8 cellular contexts compared by ENCODE assay signal in genomic region chr16:27204232-27204915, GRCh38. TPM values are rescaled to one million over a fixed set of nuclear protein-coding genes. Genes with fewer than 3 reads are reported as not detected.
A peak's percentile ranks its signal among the peaks of the same experiment; 100 is the strongest.
DNase-seq lines count a peak whose midpoint lies in the region; ATAC-seq and TF ChIP-seq lines count a peak whose summit lies in the region.

No MANE protein-coding gene starts in this region.

- peaks cover 54% of the 10 kb centered on the region for H3K4me1 ChIP-seq in DOHH2 (ENCODE audit: control insufficient read depth, low read length)
- H3K4me1 ChIP-seq in breast epithelium = peaks cover 0 to 7% of the 10 kb centered on the region in 2 donors
- no peaks in the 10 kb centered on the region for H3K4me1 ChIP-seq in uterus

- no peak for DNase-seq in NB4 (ENCODE audit: low read depth)
- no peak for DNase-seq in breast epithelium (ENCODE audit: low spot score in 2 of 2)
- DNase-seq in memory B cell (ENCODE audit: low spot score in 2 of 2) = no peak
- no peak for DNase-seq in uterus
- DNase-seq in stimulated activated naive CD4-positive, alpha-beta T cell (lab: John Stamatoyannopoulos, UW) = no peak

- TF ChIP-seq POLR2A in NB4 (IDR thresholded peaks at IDR 0.05; ENCODE audit: extremely low read depth, insufficient read length) (no peak), breast epithelium (IDR thresholded peaks at IDR 0.05) (no peak), uterus (IDR thresholded peaks at IDR 0.05) (no peak)

- H3K4me2 ChIP-seq in DOHH2 (ENCODE audit: low read length) = peak overlapping the region; percentile 77

- H3K9me3 Mint-ChIP-seq in memory B cell = no peaks in the 10 kb centered on the region

- peak overlapping the region; percentile 98 for H3K4me3 ChIP-seq in DOHH2 (ENCODE audit: low read length)
- peak overlapping the region; percentile 83 for H3K4me3 ChIP-seq in NB4 (ENCODE audit: low read depth, low read length)
- peak overlapping the region; percentile 67 to 85 (median 73) for H3K4me3 ChIP-seq in breast epithelium
- peak overlapping the region; percentile 66 to 78 for H3K4me3 ChIP-seq in uterus

- peak overlapping the region; percentile 97 for H3K27ac Mint-ChIP-seq in memory B cell

- peaks cover 1% of the 10 kb centered on the region for H3K36me3 Mint-ChIP-seq in memory B cell

- H3K36me3 ChIP-seq in DOHH2 (ENCODE audit: control insufficient read depth, low read length) (peaks cover 3% of the 10 kb centered on the region; the same call in 1 of the 2 replicates), breast epithelium (no peaks in the 10 kb centered on the region), uterus (no peaks in the 10 kb centered on the region)

- H3K4me1 Mint-ChIP-seq in memory B cell = peaks cover 20% of the 10 kb centered on the region

- H3K79me2 ChIP-seq in DOHH2 (ENCODE audit: control insufficient read depth, low read length) = peaks cover 12% of the 10 kb centered on the region

- H3K27ac ChIP-seq in DOHH2 (ENCODE audit: low read depth, low read length) (peak overlapping the region; percentile 87), breast epithelium (peak overlapping the region; percentile 95 to 99), uterus (peak overlapping the region; percentile 94 to 99)

- H3K27me3 Mint-ChIP-seq in memory B cell = no peaks in the 10 kb centered on the region

- H3K27me3 ChIP-seq in DOHH2 (ENCODE audit: control insufficient read depth, low read length) (no peaks in the 10 kb centered on the region), breast epithelium (no peaks in the 10 kb centered on the region), uterus (no peaks in the 10 kb centered on the region)

- H3K4me3 Mint-ChIP-seq in memory B cell = peak overlapping the region; percentile 93

- no peaks in the 10 kb centered on the region for H3K9me2 ChIP-seq in DOHH2 (replicated peaks; ENCODE audit: control insufficient read depth, low read length)

- 0 out of 2 replicates have a peak, but pooled peaks cover 2% of the 10 kb centered on the region for H3F3A ChIP-seq in DOHH2 (ENCODE audit: control insufficient read depth, insufficient read depth)

- intact Hi-C loops in breast epithelium (cut with DNase I; ENCODE audit: low total_unique reads) (no loop called here), uterus (cut with DNase I; ENCODE audit: low total_unique reads) (no loop called here)

- H3K9me3 ChIP-seq in DOHH2 (ENCODE audit: control insufficient read depth, insufficient read depth, low read length) = no peaks in the 10 kb centered on the region
- no peaks in the 10 kb centered on the region for H3K9me3 ChIP-seq in breast epithelium
- no peaks in the 10 kb centered on the region for H3K9me3 ChIP-seq in uterus

- ATAC-seq in memory B cell (ENCODE audit: low read depth) (no peak), HG02852 (IDR thresholded peaks at IDR 0.05; ENCODE audit: unreplicated experiment) (no peak), HG02759 (IDR thresholded peaks at IDR 0.05; ENCODE audit: unreplicated experiment) (no peak)

- no peak for TF ChIP-seq CTCF in DOHH2 (IDR thresholded peaks at IDR 0.05; ENCODE audit: low read depth, low read length, poor library complexity, severe bottlenecking)
- no peak for TF ChIP-seq CTCF in NB4 (IDR thresholded peaks at IDR 0.05; ENCODE audit: low read depth, low read length)
- TF ChIP-seq CTCF in breast epithelium (IDR thresholded peaks at IDR 0.05) = no peak
- TF ChIP-seq CTCF in uterus (IDR thresholded peaks at IDR 0.05) = no peak

- no peaks in the 10 kb centered on the region for H4K20me1 ChIP-seq in DOHH2 (ENCODE audit: control insufficient read depth, insufficient read depth, low read depth, low read length)

RNA-seq across cellular contexts. Expression of gene KDM8, which starts 1.0 kb away (rescaled TPM):
- total RNA-seq in breast epithelium (1 to 10 TPM; 1.9 to 4.5 (median 4.3) TPM), uterus (10 to 100 TPM in 2 of 4 donors, 1 to 10 TPM in 1, not detected in 1; 4.1 to 31.0 (median 11.5) TPM)
